Comparison of ENCODE assay signal across 15 cellular contexts in genomic region chr12:32261638-32262037, GRCh38.
A peak's percentile ranks its signal among the peaks of the same experiment; 100 is the strongest.
DNase-seq lines count a peak whose midpoint lies in the region; ATAC-seq, FAIRE-seq and TF ChIP-seq lines count a peak whose summit lies in the region.
"Had no signal": no experiment of that assay in that cellular context is flagged by ENCODE, and none has a peak within 500 bp of the region (broad histone marks: within the 10 kb centered on the region; RNA-seq: fewer than 3 reads in every experiment).

No MANE protein-coding gene starts in this region.

- H3K27me3 ChIP-seq in Karpas-422 (ENCODE audit: low read length) (no peaks in the 10 kb centered on the region), K562 (ENCODE audit: control insufficient read depth in 2 of 2, insufficient read depth in 2 of 2, low read length in 2 of 2) (no peaks in the 10 kb centered on the region), spleen (replicated peaks in 1 of 7) (no peaks in the 10 kb centered on the region)
- H3K27me3 ChIP-seq: BLaER1 treated with 17β-estradiol and CSF1 and Interleukin-3, amounts not matched to agents 10 nM and 100 nM had no signal

- peak; percentile 38 for DNase-seq in activated naive CD4-positive, alpha-beta T cell treated with anti-CD3 and anti-CD28 coated beads, Interleukin-2, amount 10 ng/mL, durations not matched to agents 7 days and 5 days
- DNase-seq in activated naive CD4-positive, alpha-beta T cell treated with anti-CD3 and anti-CD28 coated beads, Interleukin-2, amount 50 U/mL, for 16 hours: no peak
- DNase-seq in Karpas-422: peak; percentile 90
- DNase-seq in K562 (ENCODE audit: extremely low read depth in 1 of 4, low spot score in 3 of 4): peak in 2 of 4 experiments; percentile 16 to 29
- DNase-seq in spleen: no peak
- DNase-seq in T-helper 17 cell: no peak
- no peak for DNase-seq in NOMO-1 (lab: John Stamatoyannopoulos, UW; ENCODE audit: unreplicated experiment in 2 of 2)
- DNase-seq in DMS79 (lab: John Stamatoyannopoulos, UW): no peak
- DNase-seq: activated CD8-positive, alpha-beta memory T cell treated with anti-CD3 and anti-CD28 coated beads, Interleukin-2, amount 10 ng/mL, durations not matched to agents 7 days and 5 days; naive B cell; small intestine; stimulated activated CD8-positive, alpha-beta memory T cell treated with anti-CD3 and anti-CD28 coated beads, Interleukin-4, amount 100 ng/mL, for 48 hours had no signal

- H4K20me1 ChIP-seq in Karpas-422 (ENCODE audit: insufficient read depth, low read depth, low read length): no peaks in the 10 kb centered on the region
- no peaks in the 10 kb centered on the region for H4K20me1 ChIP-seq in K562 (replicated peaks; ENCODE audit: control insufficient read depth, insufficient read depth, low read length)
- H4K20me1 ChIP-seq: BLaER1 treated with 17β-estradiol and CSF1 and Interleukin-3, amounts not matched to agents 10 nM and 100 nM had no signal

- no peak overlapping the region for H3K27ac Mint-ChIP-seq in activated naive CD4-positive, alpha-beta T cell treated with anti-CD3 and anti-CD28 coated beads, Interleukin-2, amount 10 ng/mL, durations not matched to agents 7 days and 5 days
- no peak overlapping the region for H3K27ac Mint-ChIP-seq in T-helper 17 cell
- H3K27ac Mint-ChIP-seq: activated CD8-positive, alpha-beta memory T cell treated with anti-CD3 and anti-CD28 coated beads, Interleukin-2, amount 10 ng/mL, durations not matched to agents 7 days and 5 days had no signal

- H3K4me1 Mint-ChIP-seq in activated naive CD4-positive, alpha-beta T cell treated with anti-CD3 and anti-CD28 coated beads, Interleukin-2, amount 10 ng/mL, durations not matched to agents 7 days and 5 days: peaks cover 11% of the 10 kb centered on the region
- peaks cover 3% of the 10 kb centered on the region for H3K4me1 Mint-ChIP-seq in T-helper 17 cell

- H3K36me3 ChIP-seq in Karpas-422 (ENCODE audit: insufficient read depth, low read length) (peaks cover 5% of the 10 kb centered on the region), K562 (ENCODE audit: control insufficient read depth, insufficient read depth, low read length) (no peaks in the 10 kb centered on the region), spleen (no peaks in the 10 kb centered on the region)

- ATAC-seq in K562 (peak; percentile 74), T-helper 17 cell (no peak)
- ATAC-seq: activated CD8-positive, alpha-beta memory T cell treated with anti-CD3 and anti-CD28 coated beads, Interleukin-2, amount 10 ng/mL, durations not matched to agents 7 days and 5 days had no signal

- H2AFZ ChIP-seq in Karpas-422 (ENCODE audit: low read length) (no peak overlapping the region), K562 (ENCODE audit: low read depth, low read length) (peak overlapping the region; percentile 34; the same call in 1 of the 2 replicates)

- H3K27me3 Mint-ChIP-seq in activated naive CD4-positive, alpha-beta T cell treated with anti-CD3 and anti-CD28 coated beads, Interleukin-2, amount 10 ng/mL, durations not matched to agents 7 days and 5 days: no peaks in the 10 kb centered on the region
- no peaks in the 10 kb centered on the region for H3K27me3 Mint-ChIP-seq in T-helper 17 cell
- H3K27me3 Mint-ChIP-seq: activated CD8-positive, alpha-beta memory T cell treated with anti-CD3 and anti-CD28 coated beads, Interleukin-2, amount 10 ng/mL, durations not matched to agents 7 days and 5 days; naive B cell had no signal

- H3K9me1 ChIP-seq in K562 (ENCODE audit: control insufficient read depth, insufficient read depth, low read length): no peaks in the 10 kb centered on the region

- H3K9ac ChIP-seq in Karpas-422 (ENCODE audit: low read length): peak overlapping the region; percentile 28; the same call in 1 of the 2 replicates
- H3K9ac ChIP-seq in K562 (ENCODE audit: insufficient read depth in 1 of 2, low read depth in 2 of 2, low read length in 2 of 2): no peak overlapping the region
- H3K9ac ChIP-seq: BLaER1 treated with 17β-estradiol and CSF1 and Interleukin-3, amounts not matched to agents 10 nM and 100 nM had no signal

- in situ Hi-C loops in K562 (cut with MboI): no loop called here

- TF ChIP-seq CTCF in K562 (IDR thresholded peaks at IDR 0.05 in 2 of 3, conservative IDR thresholded peaks at IDR 0.05 in 1 of 3; ENCODE audit: insufficient read depth in 2 of 3, low read depth in 1 of 3, low read length in 3 of 3) (peak; percentile 44 to 58 (median 51)), spleen (IDR thresholded peaks at IDR 0.05 in 8 of 11, conservative IDR thresholded peaks at IDR 0.05 in 3 of 11) (peak in 4 of 11 experiments; percentile 9 to 43 (median 20))

- peaks cover 38% of the 10 kb centered on the region for H3K79me2 ChIP-seq in Karpas-422 (ENCODE audit: low read length)
- no peaks in the 10 kb centered on the region for H3K79me2 ChIP-seq in K562 (ENCODE audit: control insufficient read depth, insufficient read depth, low read length)

- WGBS in K562 (ENCODE audit: insufficient coverage, low coverage, missing lambda C conversion rate): 67% methylated on average over 1 of the region's 1 CpG
- WGBS in spleen, 5 donors: 60 to 89% (median 70%) methylated on average over 1 of the region's 1 CpG

- H3K9me3 ChIP-seq in Karpas-422 (ENCODE audit: low read length) (no peaks in the 10 kb centered on the region), K562 (replicated peaks; ENCODE audit: control insufficient read depth, insufficient read depth, low read depth, low read length) (no peaks in the 10 kb centered on the region), spleen (peaks cover 0 to 20% (median 13%) of the 10 kb centered on the region in 8 donors), T-helper 17 cell (ENCODE audit: control insufficient read depth, low read length, poor library complexity, severe bottlenecking) (no peaks in the 10 kb centered on the region)

- H3K4me3 ChIP-seq in Karpas-422 (ENCODE audit: low read length) (no peak overlapping the region), K562 (no peak overlapping the region), spleen (no peak overlapping the region)
- H3K4me3 ChIP-seq: BLaER1 treated with 17β-estradiol and CSF1 and Interleukin-3, amounts not matched to agents 10 nM and 100 nM had no signal

- H3K9me3 Mint-ChIP-seq in activated naive CD4-positive, alpha-beta T cell treated with anti-CD3 and anti-CD28 coated beads, Interleukin-2, amount 10 ng/mL, durations not matched to agents 7 days and 5 days: peaks cover 7% of the 10 kb centered on the region

- no peak overlapping the region for H3K4me3 Mint-ChIP-seq in activated naive CD4-positive, alpha-beta T cell treated with anti-CD3 and anti-CD28 coated beads, Interleukin-2, amount 10 ng/mL, durations not matched to agents 7 days and 5 days
- H3K4me3 Mint-ChIP-seq in T-helper 17 cell: no peak overlapping the region
- H3K4me3 Mint-ChIP-seq: activated CD8-positive, alpha-beta memory T cell treated with anti-CD3 and anti-CD28 coated beads, Interleukin-2, amount 10 ng/mL, durations not matched to agents 7 days and 5 days had no signal

- peaks cover 6% of the 10 kb centered on the region for H3K36me3 Mint-ChIP-seq in activated naive CD4-positive, alpha-beta T cell treated with anti-CD3 and anti-CD28 coated beads, Interleukin-2, amount 10 ng/mL, durations not matched to agents 7 days and 5 days
- H3K36me3 Mint-ChIP-seq in T-helper 17 cell (ENCODE audit: low read depth): no peaks in the 10 kb centered on the region

- H3K9me2 ChIP-seq in Karpas-422 (replicated peaks; ENCODE audit: insufficient read depth, low read length): no peaks in the 10 kb centered on the region

- FAIRE-seq in K562 (lab: Jason Lieb, UNC): no peak
- FAIRE-seq: astrocyte, endothelial cell of umbilical vein, small intestine had no signal

- TF ChIP-seq POLR2A in K562 (conservative IDR thresholded peaks at IDR 0.05) (no peak), spleen (IDR thresholded peaks at IDR 0.05) (no peak)

- no TSS peak for BruUV-seq in K562 (replicated peaks; lab: Mats Ljungman, UMichigan)

- no peak for TF ChIP-seq EP300 in K562 (IDR thresholded peaks at IDR 0.05; ENCODE audit: low read length)

- POLR2A ChIA-PET in K562 (lab: Yijun Ruan, JAX): no interaction called here

- CTCF ChIA-PET in activated naive CD4-positive, alpha-beta T cell treated with anti-CD3 and anti-CD28 coated beads, Interleukin-2, amount 10 ng/mL, durations not matched to agents 7 days and 5 days (lab: Charles Lee): interaction anchor here (0.9 to 1.3 kb wide), 6 partner anchors 14 to 200 kb away, joined by 3 to 6 read pairs (median 3); no protein-coding TSS in a partner anchor
- CTCF ChIA-PET in K562 (lab: Yijun Ruan, JAX; ENCODE audit: low intra/inter-chr PET ratio): no interaction called here

- H3K4me1 ChIP-seq in Karpas-422 (ENCODE audit: low read length) (peaks cover 67% of the 10 kb centered on the region), K562 (replicated peaks in 1 of 2; ENCODE audit: control insufficient read depth in 2 of 2, insufficient read depth in 2 of 2, low read length in 2 of 2) (peaks cover 0 to 14% of the 10 kb centered on the region in 2 experiments; a peak in 2 of 5 replicates), spleen (peaks cover 8 to 37% (median 27%) of the 10 kb centered on the region in 6 donors)

- peak in 1 of 2 experiments; percentile 56; a peak in 2 of 4 replicates for TF ChIP-seq RAD21 in K562 (CRISPR knock-in tag; conservative IDR thresholded peaks at IDR 0.05 in 1 of 2, IDR thresholded peaks at IDR 0.05 in 1 of 2)

- H3K4me2 ChIP-seq in Karpas-422 (ENCODE audit: low read depth, low read length, poor library complexity, severe bottlenecking): peak overlapping the region; percentile 4
- H3K4me2 ChIP-seq in K562 (ENCODE audit: insufficient read depth, low read length): no peak overlapping the region

- H3K27ac ChIP-seq in Karpas-422 (ENCODE audit: low read length) (peak overlapping the region; percentile 100), K562 (ENCODE audit: extremely low read depth, low read depth, low read length) (no peak overlapping the region), spleen (peak overlapping the region in 7 of 8 donors; percentile 29 to 75 (median 57))

- intact Hi-C loops in K562 (cut with micrococcal nuclease) (loop anchor here (1.0 kb wide), 1 partner anchor 41 kb away; no protein-coding TSS in a partner anchor), spleen (cut with DNase I; ENCODE audit: low total_unique reads) (no loop called here)

TF ChIP-seq in K562, 482 proteins besides CTCF, POLR2A, EP300 and RAD21 (continues in another document):
- TF ChIP-seq PTRF (tag; IDR thresholded peaks at IDR 0.05) (no peak), YY1 (IDR thresholded peaks at IDR 0.05; ENCODE audit: borderline replicate concordance in 1 of 3, control insufficient read depth in 1 of 3, extremely low read depth in 1 of 3, insufficient read depth in 3 of 3, insufficient read length in 1 of 3, insufficient replicate concordance in 2 of 3, low read depth in 1 of 3, low read length in 2 of 3) (peak in 1 of 3 experiments; percentile 54)

Comparison
In these comparisons a context has a peak if more than half of its experiments do, and no peak if none do; other contexts are left out.
1. DNase-seq: peak in activated naive CD4-positive, alpha-beta T cell treated with anti-CD3 and anti-CD28 coated beads, Interleukin-2, amount 10 ng/mL, durations not matched to agents 7 days and 5 days (single experiment) and Karpas-422 (single experiment); none in activated naive CD4-positive, alpha-beta T cell treated with anti-CD3 and anti-CD28 coated beads, Interleukin-2, amount 50 U/mL, for 16 hours (single experiment), spleen (single experiment), T-helper 17 cell (0 of 3), NOMO-1 (0 of 2) and DMS79 (single experiment).